18 cellular contexts compared by ENCODE assay signal in genomic region chr1:65764052-65764451, GRCh38.
"Had no signal": no experiment of that assay in that cellular context is flagged by ENCODE, and none has a peak within 500 bp of the region (broad histone marks: within the 10 kb centered on the region; RNA-seq: fewer than 3 reads in every experiment).

No MANE protein-coding gene starts in this region.

- ATAC-seq: activated CD4-positive, CD25-positive, alpha-beta regulatory T cell treated with anti-CD3 and anti-CD28 coated beads, Interleukin-2, amount 50 U/mL, for 24 hours; left lobe of liver; natural killer cell treated with Interleukin-12 subunit alpha and Interleukin-12 subunit beta and Interleukin-15 and Interleukin-18, amount 100 ng/mL, for 72 hours; stimulated activated naive B cell treated with anti-CD40 and anti-IgM and Interleukin-4, amounts not matched to agents 10 μg/mL and 1 μg/mL and 100 μg/mL, for 72 hours had no signal

- H3K9me3 ChIP-seq: prostate gland, uterus had no signal

- H3K36me3 ChIP-seq: prostate gland, uterus had no signal

- H3K4me3 ChIP-seq: lung, prostate gland, uterus had no signal

- H3K4me1 ChIP-seq: prostate gland, uterus had no signal

- DNase-seq: activated CD4-positive, alpha-beta memory T cell treated with anti-CD3 and anti-CD28 coated beads, Interleukin-2, amount 10 ng/mL, durations not matched to agents 7 days and 5 days; activated CD4-positive, alpha-beta T cell treated with anti-CD3 and anti-CD28 coated beads, Interleukin-2, amount 10 ng/mL, durations not matched to agents 24 days and 14 days; activated effector memory CD4-positive, alpha-beta T cell treated with anti-CD3 and anti-CD28 coated beads, Interleukin-2, amount 50 U/mL, for 16 hours; activated naive CD4-positive, alpha-beta T cell treated with anti-CD3 and anti-CD28 coated beads, Interleukin-2, amount 10 ng/mL, durations not matched to agents 7 days and 5 days; aorta; effector CD4-positive, alpha-beta T cell; foreskin fibroblast; kidney; stimulated activated CD4-positive, alpha-beta T cell treated with anti-CD3 and anti-CD28 coated beads, Interleukin-2, amount 100 ng/mL, for 48 hours; stimulated activated CD8-positive, alpha-beta memory T cell treated with anti-CD3 and anti-CD28 coated beads, Interleukin-4, amount 100 ng/mL, for 48 hours; stimulated activated naive B cell treated with anti-CD40 and anti-IgM and Interleukin-4, amounts not matched to agents 10 μg/mL and 1 μg/mL and 100 μg/mL, for 72 hours; trophoblast cell; uterus had no signal
